ENCODE assay signal across 8 cellular contexts in the genomic region with DNA sequence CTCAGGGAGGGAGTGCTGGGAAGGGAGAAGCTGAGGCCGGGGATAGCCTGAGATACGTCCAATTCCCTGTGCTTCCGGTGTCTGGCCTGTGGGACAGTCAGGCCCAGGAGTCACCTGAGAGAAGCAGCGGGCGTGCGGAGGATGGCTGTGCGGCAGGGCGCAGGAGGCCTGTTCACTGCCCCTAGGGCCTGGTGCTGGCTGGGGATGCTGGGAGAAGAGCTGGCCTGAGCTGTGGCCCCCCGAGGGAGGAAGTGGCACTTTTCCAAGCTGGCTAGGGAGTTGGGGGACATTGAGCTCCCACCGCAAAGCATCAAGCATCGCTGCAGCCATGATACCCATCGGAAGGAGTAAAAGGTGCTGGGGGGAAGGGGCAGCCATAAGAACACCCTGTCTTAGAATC.
"Had no signal": no experiment of that assay in that cellular context is flagged by ENCODE, and none has a peak within 500 bp of the region (broad histone marks: within the 10 kb centered on the region; RNA-seq: fewer than 3 reads in every experiment).

No MANE protein-coding gene starts in this region.

- ATAC-seq: GM23338 had no signal

- H3K4me2 ChIP-seq: GM23338 had no signal

- H3K4me3 ChIP-seq: GM23338 had no signal

- H2AFZ ChIP-seq: GM23338 had no signal

- H3K27ac Mint-ChIP-seq: GM23338, H9 had no signal

- FAIRE-seq: H1, H54, HTR-8/SVneo had no signal

- H3K9me3 Mint-ChIP-seq: GM23338, H9 had no signal

- DNase-seq: H9, HCEC 1CT, IMR-90, KBM-7 had no signal

- H3K4me1 Mint-ChIP-seq: GM23338, H9 had no signal

- H3K4me3 Mint-ChIP-seq: GM23338, H9 had no signal
